32 cellular contexts compared by ENCODE assay signal in genomic region chr9:136211441-136212344, GRCh38. TPM values are rescaled to one million over a fixed set of nuclear protein-coding genes. Genes with fewer than 3 reads are reported as not detected.
DNase-seq lines count a peak whose midpoint lies in the region; ATAC-seq, FAIRE-seq and TF ChIP-seq lines count a peak whose summit lies in the region.
"Had no signal": no experiment of that assay in that cellular context is flagged by ENCODE, and none has a peak within 500 bp of the region (broad histone marks: within the 10 kb centered on the region; RNA-seq: fewer than 3 reads in every experiment).

No MANE protein-coding gene starts in this region.

- DNase-seq in HepG2 (ENCODE audit: low spot score): no peak
- no peak for DNase-seq in right lobe of liver
- peak; percentile 45 to 62 for DNase-seq in SJCRH30
- DNase-seq in myocyte (ENCODE audit: low read depth): peak; percentile 48
- no peak for DNase-seq in HAP-1 (ENCODE audit: low spot score in 2 of 2)
- no peak for DNase-seq in erythroblast (lab: John Stamatoyannopoulos, UW)
- DNase-seq in colonic mucosa: no peak
- DNase-seq: C1 segment of cervical spinal cord; CD4-positive, alpha-beta memory T cell; COR-L47; DMS 273 treated with DMSO at 0.1 percent for 48 hours; DMS79; EL; GDM1; GM23248; H7; HFFc6; Kasumi-1; NCI-H1092 treated with DMSO at 0.1 percent for 48 hours; NCI-H1436; NCI-H187; NCI-H2081 treated with DMSO at 0.1 percent for 48 hours; NCI-H446; NCI-H526; OCI-M1; Peyer's patch; SIG-M5; SK-N-SH had no signal

- H3K9ac ChIP-seq in HepG2 (ENCODE audit: insufficient read depth, low read depth, low read length) (no peak overlapping the region), colonic mucosa (ENCODE audit: low read depth in 2 of 2, low read length in 2 of 2) (no peak overlapping the region)
- H3K9ac ChIP-seq: GM23248, SK-N-SH had no signal

- no peak for FAIRE-seq in HepG2 (lab: Jason Lieb, UNC)
- FAIRE-seq: GM12878 had no signal

- H4K20me1 ChIP-seq in HepG2 (ENCODE audit: insufficient read depth, low read length): peaks cover 11% of the 10 kb centered on the region; the same call in 1 of the 2 replicates

- CTCF ChIA-PET in HepG2 (lab: Yijun Ruan, JAX; ENCODE audit: low intra/inter-chr PET ratio, low total read pairs): no interaction called here

- BruUV-seq in HepG2 (replicated peaks; lab: Mats Ljungman, UMichigan): no TSS peak

- TF ChIP-seq CTCF in HepG2 (CRISPR knock-in tag; IDR thresholded peaks at IDR 0.05) (no peak), right lobe of liver (IDR thresholded peaks at IDR 0.05) (no peak), colonic mucosa (IDR thresholded peaks at IDR 0.05) (no peak)

- TF ChIP-seq RAD21 in HepG2 (CRISPR knock-in tag; IDR thresholded peaks at IDR 0.05): no peak

- no peak overlapping the region for H3K4me3 ChIP-seq in HepG2 (replicated peaks in 1 of 3; ENCODE audit: insufficient read depth in 1 of 3, low read depth in 2 of 3, low read length in 3 of 3)
- no peak overlapping the region for H3K4me3 ChIP-seq in right lobe of liver
- H3K4me3 ChIP-seq in SJCRH30: no peak overlapping the region
- H3K4me3 ChIP-seq in HAP-1: no peak overlapping the region
- H3K4me3 ChIP-seq in colonic mucosa: no peak overlapping the region
- H3K4me3 ChIP-seq: GM12878, GM23248, Peyer's patch had no signal

- POLR2A ChIA-PET in HepG2 (lab: Yijun Ruan, JAX): no interaction called here

- in situ Hi-C loops in HepG2 (cut with HindIII; ENCODE audit: extremely low pct_ligation_motif_present, low pct_unique_long_range_greater_than_20kb) (no loop called here), HAP-1 (cut with MboI; ENCODE audit: low sequenced_read_pairs) (no loop called here)

- H3K27ac ChIP-seq in HepG2 (ENCODE audit: extremely low read length, insufficient read depth, low read length) (no peak overlapping the region), right lobe of liver (no peak overlapping the region), SJCRH30 (no peak overlapping the region), colonic mucosa (no peak overlapping the region)
- H3K27ac ChIP-seq: GM23248, HL-60, Peyer's patch had no signal

- H3K27me3 ChIP-seq in HepG2 (ENCODE audit: control insufficient read depth in 1 of 2, insufficient read depth in 2 of 2, low read length in 2 of 2) (no peaks in the 10 kb centered on the region), right lobe of liver (no peaks in the 10 kb centered on the region), SJCRH30 (no peaks in the 10 kb centered on the region), HAP-1 (ENCODE audit: low read depth) (no peaks in the 10 kb centered on the region), colonic mucosa (no peaks in the 10 kb centered on the region)
- H3K27me3 ChIP-seq: Peyer's patch had no signal

- no peak overlapping the region for H3K4me2 ChIP-seq in HepG2 (ENCODE audit: low read depth, low read length)
- H3K4me2 ChIP-seq: SK-N-SH had no signal

- H3K36me3 ChIP-seq in HepG2 (replicated peaks in 1 of 2; ENCODE audit: control insufficient read depth in 1 of 2, insufficient read depth in 2 of 2, low read length in 2 of 2): peaks cover 37 to 74% of the 10 kb centered on the region in 2 experiments
- H3K36me3 ChIP-seq in right lobe of liver: peaks cover 0 to 13% (median 2%) of the 10 kb centered on the region in 4 donors
- H3K36me3 ChIP-seq in SJCRH30: peaks cover 61% of the 10 kb centered on the region
- peaks cover 48% of the 10 kb centered on the region for H3K36me3 ChIP-seq in HAP-1 (replicated peaks)
- no peaks in the 10 kb centered on the region for H3K36me3 ChIP-seq in colonic mucosa

- H3K4me1 ChIP-seq in HepG2 (ENCODE audit: insufficient read depth, low read length) (peaks cover 9% of the 10 kb centered on the region), right lobe of liver (peaks cover 0 to 8% (median 0%) of the 10 kb centered on the region in 4 donors), SJCRH30 (peaks cover 15% of the 10 kb centered on the region), HAP-1 (no peaks in the 10 kb centered on the region), colonic mucosa (no peaks in the 10 kb centered on the region)
- H3K4me1 ChIP-seq: Peyer's patch had no signal

- TF ChIP-seq POLR2A in HepG2 (IDR thresholded peaks at IDR 0.05; ENCODE audit: insufficient read depth in 1 of 2, low read depth in 2 of 2, low read length in 2 of 2) (no peak), right lobe of liver (IDR thresholded peaks at IDR 0.05) (no peak), erythroblast (IDR thresholded peaks at IDR 0.05; ENCODE audit: low read length) (no peak)

- ATAC-seq in HepG2: no peak
- no peak for ATAC-seq in right lobe of liver
- ATAC-seq: GM12878 had no signal

- intact Hi-C loops in HepG2 (cut with micrococcal nuclease; ENCODE audit: unreplicated experiment): no loop called here
- intact Hi-C loops in right lobe of liver (cut with DNase I): no loop called here
- intact Hi-C loops in colonic mucosa (cut with DNase I): no loop called here

- 98% methylated on average over 31 of the region's 35 CpGs for WGBS in HepG2 (ENCODE audit: low lambda C conversion rate)
- WGBS in right lobe of liver (ENCODE audit: insufficient coverage, low coverage, low lambda C conversion rate, missing lambda C conversion rate): 87% methylated on average over 18 of the region's 35 CpGs

- TF ChIP-seq EP300 in HepG2 (IDR thresholded peaks at IDR 0.05; ENCODE audit: low read depth in 2 of 2, low read length in 2 of 2) (no peak), HepG2 (CRISPR knock-in tag; IDR thresholded peaks at IDR 0.05; ENCODE audit: borderline replicate concordance) (no peak)

- no peaks in the 10 kb centered on the region for H3K79me2 ChIP-seq in HepG2 (ENCODE audit: insufficient read depth, low read length)

- H2AFZ ChIP-seq in HepG2 (ENCODE audit: low read length): no peak overlapping the region
- H2AFZ ChIP-seq: GM23248 had no signal

- H3K9me3 ChIP-seq in HepG2 (ENCODE audit: low read length): no peaks in the 10 kb centered on the region
- no peaks in the 10 kb centered on the region for H3K9me3 ChIP-seq in right lobe of liver
- no peaks in the 10 kb centered on the region; the same call in 1 of the 2 replicates for H3K9me3 ChIP-seq in SJCRH30 (replicated peaks)
- no peaks in the 10 kb centered on the region for H3K9me3 ChIP-seq in HAP-1
- H3K9me3 ChIP-seq in colonic mucosa: no peaks in the 10 kb centered on the region
- H3K9me3 ChIP-seq: Peyer's patch, SK-N-SH had no signal

RNA-seq across cellular contexts. Expression of gene LHX3, which starts 6.8 kb away (rescaled TPM):
- total RNA-seq in HepG2 (2016; rRNA removed; fragmentation: Illumina TruSeq; extraction: Trizol) (not detected in 2 replicates), right lobe of liver (not detected), myocyte (not detected in 2 replicates), colonic mucosa (not detected)
- total RNA-seq in HepG2 (2016; cell fraction: cytosol; rRNA removed; fragmentation: Illumina TruSeq; extraction: Trizol; ENCODE audit: low read depth): not detected in 2 replicates
- not detected in 2 replicates for total RNA-seq in HepG2 (2016; cell fraction: insoluble cytoplasmic fraction; rRNA removed; fragmentation: Illumina TruSeq; extraction: Trizol)
- total RNA-seq in HepG2 (2016; cell fraction: membrane; rRNA removed; fragmentation: Illumina TruSeq; extraction: Trizol): not detected in 2 replicates
- total RNA-seq in HepG2 (2016; cell fraction: nucleus; rRNA removed; fragmentation: Illumina TruSeq; extraction: Trizol): not detected in 2 replicates
- not detected in 2 replicates for polyA plus RNA-seq in HepG2 (2011; rRNA removed)
- polyA plus RNA-seq in HepG2 (2011; cell fraction: cytosol; rRNA removed): not detected in 2 replicates
- 0.03 TPM in 1 of 2 replicates, not detected in the other for polyA plus RNA-seq in HepG2 (2011; cell fraction: nucleus; rRNA removed)
- polyA plus RNA-seq in HepG2 (2012): not detected in 2 replicates
- not detected in 2 replicates for polyA plus RNA-seq in HepG2 (2016; cell fraction: cytosol; fragmentation: Illumina TruSeq; extraction: Trizol; ENCODE audit: low read depth)
- not detected in 2 replicates for polyA plus RNA-seq in HepG2 (2016; cell fraction: insoluble cytoplasmic fraction; fragmentation: Illumina TruSeq; extraction: Trizol; ENCODE audit: low read depth)
- not detected in 2 replicates for polyA plus RNA-seq in HepG2 (2016; cell fraction: membrane; fragmentation: Illumina TruSeq; extraction: Trizol; ENCODE audit: low read depth)
- polyA plus RNA-seq in HepG2 (2016; cell fraction: nucleus; fragmentation: Illumina TruSeq; extraction: Trizol; ENCODE audit: insufficient read depth, low read depth): not detected in 2 replicates
- polyA minus RNA-seq in HepG2 (2011; rRNA and poly(A)+ RNA removed; ENCODE audit: low replicate concordance): 0.05 TPM in 1 of 2 replicates, not detected in the other
- polyA minus RNA-seq in HepG2 (2011; cell fraction: cytosol; rRNA and poly(A)+ RNA removed): not detected in 2 replicates
- 0.13 TPM in 1 of 2 replicates, not detected in the other for polyA minus RNA-seq in HepG2 (2011; cell fraction: nucleus; rRNA and poly(A)+ RNA removed)
- total RNA-seq in SJCRH30 (2014; rRNA removed; shearing (Covaris generic)): not detected in 2 replicates
- polyA plus RNA-seq in myocyte (2012): not detected
- total RNA-seq: A172; CD4-positive, alpha-beta memory T cell; GM12878; GM23248; HFFc6; M059J; Peyer's patch had no signal
- polyA plus RNA-seq: CD4-positive, alpha-beta memory T cell; GM12878; GM23248; SK-N-SH had no signal

RNA-seq across cellular contexts. Expression of gene QSOX2, which starts 33.9 kb away (rescaled TPM):
- total RNA-seq in HepG2 (2016; rRNA removed; fragmentation: Illumina TruSeq; extraction: Trizol): 10.1 and 27.1 TPM in 2 replicates
- total RNA-seq in HepG2 (2016; cell fraction: cytosol; rRNA removed; fragmentation: Illumina TruSeq; extraction: Trizol; ENCODE audit: low read depth): 2.0 and 2.2 TPM in 2 replicates
- 9.0 and 27.0 TPM in 2 replicates for total RNA-seq in HepG2 (2016; cell fraction: insoluble cytoplasmic fraction; rRNA removed; fragmentation: Illumina TruSeq; extraction: Trizol)
- 4.9 and 5.5 TPM in 2 replicates for total RNA-seq in HepG2 (2016; cell fraction: membrane; rRNA removed; fragmentation: Illumina TruSeq; extraction: Trizol)
- total RNA-seq in HepG2 (2016; cell fraction: nucleus; rRNA removed; fragmentation: Illumina TruSeq; extraction: Trizol): 29.4 and 33.0 TPM in 2 replicates
- 36.4 and 42.1 TPM in 2 replicates for polyA plus RNA-seq in HepG2 (2011; rRNA removed)
- polyA plus RNA-seq in HepG2 (2011; cell fraction: cytosol; rRNA removed): 18.1 and 19.6 TPM in 2 replicates
- polyA plus RNA-seq in HepG2 (2011; cell fraction: nucleus; rRNA removed): 53.2 and 71.8 TPM in 2 replicates
- polyA plus RNA-seq in HepG2 (2012): 28.3 and 37.6 TPM in 2 replicates
- 1.3 and 1.4 TPM in 2 replicates for polyA plus RNA-seq in HepG2 (2016; cell fraction: cytosol; fragmentation: Illumina TruSeq; extraction: Trizol; ENCODE audit: low read depth)
- polyA plus RNA-seq in HepG2 (2016; cell fraction: insoluble cytoplasmic fraction; fragmentation: Illumina TruSeq; extraction: Trizol; ENCODE audit: low read depth): 8.1 and 10.4 TPM in 2 replicates
- polyA plus RNA-seq in HepG2 (2016; cell fraction: membrane; fragmentation: Illumina TruSeq; extraction: Trizol; ENCODE audit: low read depth): 2.5 and 3.2 TPM in 2 replicates
- 56.3 and 58.3 TPM in 2 replicates for polyA plus RNA-seq in HepG2 (2016; cell fraction: nucleus; fragmentation: Illumina TruSeq; extraction: Trizol; ENCODE audit: insufficient read depth, low read depth)
- 28.3 and 40.5 TPM in 2 replicates for polyA minus RNA-seq in HepG2 (2011; rRNA and poly(A)+ RNA removed; ENCODE audit: low replicate concordance)
- polyA minus RNA-seq in HepG2 (2011; cell fraction: cytosol; rRNA and poly(A)+ RNA removed): 18.7 and 20.4 TPM in 2 replicates
- 26.1 and 26.5 TPM in 2 replicates for polyA minus RNA-seq in HepG2 (2011; cell fraction: nucleus; rRNA and poly(A)+ RNA removed)
- 1 to 10 TPM; 2.9 to 8.7 (median 6.4) TPM for total RNA-seq in right lobe of liver
- total RNA-seq in SJCRH30 (2014; rRNA removed; shearing (Covaris generic)): 43.8 and 48.0 TPM in 2 replicates
- total RNA-seq in myocyte: 18.2 and 20.7 TPM in 2 replicates
- 15.7 TPM for polyA plus RNA-seq in myocyte (2012)
- total RNA-seq in colonic mucosa: 10 to 100 TPM in 1 of 2 donors, 1 to 10 TPM in 1; 4.9 to 12.0 TPM

Comparison
In these comparisons a context has a peak if more than half of its experiments do, and no peak if none do; other contexts are left out.
1. DNase-seq: peak in SJCRH30 (2 of 2) and myocyte (single experiment); none in HepG2 (single experiment), right lobe of liver (0 of 3), HAP-1 (0 of 2), erythroblast (0 of 2) and colonic mucosa (single experiment).